Comparison of ENCODE assay signal across 25 cellular contexts in the genomic region with DNA sequence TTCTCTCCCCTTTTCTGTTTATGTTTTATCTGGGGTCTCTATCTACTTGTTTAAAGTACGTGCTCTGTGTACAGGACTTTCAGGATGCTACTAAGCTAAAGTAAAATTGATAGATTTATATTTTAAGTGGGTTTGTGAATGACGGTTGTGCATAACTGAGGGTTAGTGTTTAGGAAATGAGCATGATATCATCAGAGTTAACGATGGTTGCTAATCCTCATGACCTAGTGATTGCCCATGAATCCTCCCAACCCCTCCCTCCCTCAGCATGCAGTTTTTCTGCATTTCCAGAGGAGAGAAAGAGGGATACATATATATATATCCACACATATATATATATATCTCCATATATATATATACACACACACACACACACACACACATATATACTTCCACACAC.
"Had no signal": no experiment of that assay in that cellular context is flagged by ENCODE, and none has a peak within 500 bp of the region (broad histone marks: within the 10 kb centered on the region; RNA-seq: fewer than 3 reads in every experiment).

No MANE protein-coding gene starts in this region.

- H3K4me1 ChIP-seq: breast epithelium, heart right ventricle, left ventricle myocardium inferior, right lobe of liver, vagina had no signal

- H3K27me3 Mint-ChIP-seq: activated CD4-positive, alpha-beta memory T cell treated with anti-CD3 and anti-CD28 coated beads for 36 hours; activated CD4-positive, alpha-beta T cell treated with anti-CD3 and anti-CD28 coated beads, Interleukin-2, amount 10 ng/mL, durations not matched to agents 24 days and 14 days; activated naive CD4-positive, alpha-beta T cell treated with anti-CD3 and anti-CD28 coated beads, Interleukin-2, amount 10 ng/mL, durations not matched to agents 7 days and 5 days; activated naive CD8-positive, alpha-beta T cell treated with anti-CD3 and anti-CD28 coated beads, Interleukin-2, amount 50 U/mL, for 24 hours; stimulated activated naive CD8-positive, alpha-beta T cell treated with anti-CD3 and anti-CD28 coated beads, Interleukin-15, amount 100 ng/mL, for 72 hours; type B pancreatic cell had no signal

- H3K27ac ChIP-seq: breast epithelium, heart right ventricle, left ventricle myocardium inferior, right lobe of liver, vagina had no signal

- DNase-seq: activated CD4-positive, alpha-beta memory T cell treated with anti-CD3 and anti-CD28 coated beads for 36 hours; activated CD4-positive, alpha-beta T cell treated with anti-CD3 and anti-CD28 coated beads, Interleukin-2, amount 10 ng/mL, durations not matched to agents 24 days and 14 days; activated CD4-positive, CD25-positive, alpha-beta regulatory T cell treated with anti-CD3 and anti-CD28 coated beads, Interleukin-2, amount 50 U/mL, for 72 hours; activated CD8-positive, alpha-beta memory T cell treated with anti-CD3 and anti-CD28 coated beads, Interleukin-2, amount 50 U/mL, for 4 hours; activated effector memory CD4-positive, alpha-beta T cell treated with anti-CD3 and anti-CD28 coated beads, Interleukin-2, amount 50 U/mL, for 16 hours; activated naive CD4-positive, alpha-beta T cell treated with anti-CD3 and anti-CD28 coated beads, Interleukin-2, amount 10 ng/mL, durations not matched to agents 7 days and 5 days; activated naive CD8-positive, alpha-beta T cell treated with anti-CD3 and anti-CD28 coated beads, Interleukin-2, amount 50 U/mL, for 24 hours; activated T-cell treated with anti-CD3 and anti-CD28 coated beads, Interleukin-2, amount 50 U/mL, for 1 hour; central memory CD4-positive, alpha-beta T cell; foreskin melanocyte; heart right ventricle; left ventricle myocardium inferior; natural killer cell; right lobe of liver; stimulated activated CD4-positive, alpha-beta T cell treated with anti-CD3 and anti-CD28 coated beads, Interleukin-12 subunit alpha, Interleukin-12 subunit beta, amount 100 ng/mL, for 4 hours; stimulated activated CD4-positive, alpha-beta T cell treated with anti-CD3 and anti-CD28 coated beads, Interleukin-4, amount 100 ng/mL, for 1 hour; stimulated activated naive CD8-positive, alpha-beta T cell treated with anti-CD3 and anti-CD28 coated beads, Interleukin-15, amount 100 ng/mL, for 72 hours; substantia nigra; T-helper 2 cell had no signal

- H3K4me3 Mint-ChIP-seq: activated CD4-positive, alpha-beta memory T cell treated with anti-CD3 and anti-CD28 coated beads for 36 hours; activated CD4-positive, alpha-beta T cell treated with anti-CD3 and anti-CD28 coated beads, Interleukin-2, amount 10 ng/mL, durations not matched to agents 24 days and 14 days; activated naive CD4-positive, alpha-beta T cell treated with anti-CD3 and anti-CD28 coated beads, Interleukin-2, amount 10 ng/mL, durations not matched to agents 7 days and 5 days; activated naive CD8-positive, alpha-beta T cell treated with anti-CD3 and anti-CD28 coated beads, Interleukin-2, amount 50 U/mL, for 24 hours; activated T-helper 1 cell treated with anti-CD3 and anti-CD28 coated beads, Interleukin-12 subunit alpha, Interleukin-12 subunit beta, Interleukin-2, Interleukin-4 antibody, amounts not matched to agents 30 ng/mL and 10 ng/mL and 1 ng/mL, durations not matched to agents 14 hours and 24 hours and 36 hours; natural killer cell; stimulated activated naive CD8-positive, alpha-beta T cell treated with anti-CD3 and anti-CD28 coated beads, Interleukin-15, amount 100 ng/mL, for 72 hours; type B pancreatic cell had no signal

- H3K4me1 Mint-ChIP-seq: activated CD4-positive, alpha-beta T cell treated with anti-CD3 and anti-CD28 coated beads, Interleukin-2, amount 10 ng/mL, durations not matched to agents 24 days and 14 days; activated naive CD4-positive, alpha-beta T cell treated with anti-CD3 and anti-CD28 coated beads, Interleukin-2, amount 10 ng/mL, durations not matched to agents 7 days and 5 days; activated naive CD8-positive, alpha-beta T cell treated with anti-CD3 and anti-CD28 coated beads, Interleukin-2, amount 50 U/mL, for 24 hours; natural killer cell; stimulated activated naive CD8-positive, alpha-beta T cell treated with anti-CD3 and anti-CD28 coated beads, Interleukin-15, amount 100 ng/mL, for 72 hours had no signal

- ATAC-seq: activated naive CD8-positive, alpha-beta T cell treated with anti-CD3 and anti-CD28 coated beads, Interleukin-2, amount 50 U/mL, for 24 hours; heart right ventricle; natural killer cell; right lobe of liver; stimulated activated naive CD8-positive, alpha-beta T cell treated with anti-CD3 and anti-CD28 coated beads, Interleukin-15, amount 100 ng/mL, for 72 hours had no signal

- H3K9me3 Mint-ChIP-seq: activated CD4-positive, alpha-beta T cell treated with anti-CD3 and anti-CD28 coated beads, Interleukin-2, amount 10 ng/mL, durations not matched to agents 24 days and 14 days; activated naive CD4-positive, alpha-beta T cell treated with anti-CD3 and anti-CD28 coated beads, Interleukin-2, amount 10 ng/mL, durations not matched to agents 7 days and 5 days; activated T-helper 1 cell treated with anti-CD3 and anti-CD28 coated beads, Interleukin-12 subunit alpha, Interleukin-12 subunit beta, Interleukin-2, Interleukin-4 antibody, amounts not matched to agents 30 ng/mL and 10 ng/mL and 1 ng/mL, durations not matched to agents 14 hours and 24 hours and 36 hours; type B pancreatic cell had no signal

- H3K27me3 ChIP-seq: breast epithelium, right lobe of liver, vagina had no signal

- H3K27ac Mint-ChIP-seq: activated CD4-positive, alpha-beta memory T cell treated with anti-CD3 and anti-CD28 coated beads for 36 hours; activated CD4-positive, alpha-beta T cell treated with anti-CD3 and anti-CD28 coated beads, Interleukin-2, amount 10 ng/mL, durations not matched to agents 24 days and 14 days; activated naive CD4-positive, alpha-beta T cell treated with anti-CD3 and anti-CD28 coated beads, Interleukin-2, amount 10 ng/mL, durations not matched to agents 7 days and 5 days; activated naive CD8-positive, alpha-beta T cell treated with anti-CD3 and anti-CD28 coated beads, Interleukin-2, amount 50 U/mL, for 24 hours; activated T-helper 1 cell treated with anti-CD3 and anti-CD28 coated beads, Interleukin-12 subunit alpha, Interleukin-12 subunit beta, Interleukin-2, Interleukin-4 antibody, amounts not matched to agents 30 ng/mL and 10 ng/mL and 1 ng/mL, durations not matched to agents 14 hours and 24 hours and 36 hours; natural killer cell; progenitor cell of endocrine pancreas; stimulated activated naive CD8-positive, alpha-beta T cell treated with anti-CD3 and anti-CD28 coated beads, Interleukin-15, amount 100 ng/mL, for 72 hours; type B pancreatic cell had no signal

- H3K36me3 Mint-ChIP-seq: activated CD4-positive, alpha-beta memory T cell treated with anti-CD3 and anti-CD28 coated beads for 36 hours; activated naive CD4-positive, alpha-beta T cell treated with anti-CD3 and anti-CD28 coated beads, Interleukin-2, amount 10 ng/mL, durations not matched to agents 7 days and 5 days; natural killer cell; type B pancreatic cell had no signal

- H3K9me3 ChIP-seq: breast epithelium, heart right ventricle, left ventricle myocardium inferior, right lobe of liver, vagina had no signal

- H3K36me3 ChIP-seq: breast epithelium, heart right ventricle, left ventricle myocardium inferior, right lobe of liver, vagina had no signal

- H3K4me3 ChIP-seq: breast epithelium, heart right ventricle, left ventricle myocardium inferior, lung, right lobe of liver, vagina had no signal
